ENCODE assay signal across 15 cellular contexts in genomic region chr20:19673575-19673974, GRCh38.
"Had no signal": no experiment of that assay in that cellular context is flagged by ENCODE, and none has a peak within 500 bp of the region (broad histone marks: within the 10 kb centered on the region; RNA-seq: fewer than 3 reads in every experiment).

No MANE protein-coding gene starts in this region.

- H3K4me3 ChIP-seq: adrenal gland, skin epidermis, testis, vagina had no signal

- H3K4me1 ChIP-seq: adrenal gland, testis, vagina had no signal

- H3K36me3 ChIP-seq: adrenal gland, vagina had no signal

- H3K27me3 ChIP-seq: adrenal gland, testis, vagina had no signal

- H3K27ac ChIP-seq: adrenal gland, skin epidermis, testis, vagina had no signal

- H3K9me3 ChIP-seq: adrenal gland, testis, vagina had no signal

- DNase-seq: activated CD4-positive, alpha-beta T cell treated with anti-CD3 and anti-CD28 coated beads, Interleukin-2, amount 10 ng/mL, durations not matched to agents 24 days and 14 days; activated CD8-positive, alpha-beta memory T cell treated with anti-CD3 and anti-CD28 coated beads for 24 hours; activated naive CD4-positive, alpha-beta T cell treated with anti-CD3 and anti-CD28 coated beads, Interleukin-2, amount 50 U/mL, for 16 hours; activated T-cell treated with anti-CD3 and anti-CD28 coated beads for 4 hours; effector memory CD8-positive, alpha-beta T cell; immature natural killer cell; naive thymus-derived CD4-positive, alpha-beta T cell; retina; stimulated activated CD4-positive, alpha-beta T cell treated with anti-CD3 and anti-CD28 coated beads, Interleukin-4, amount 100 ng/mL, for 4 hours; stimulated activated naive CD8-positive, alpha-beta T cell treated with anti-CD3 and anti-CD28 coated beads, Interleukin-15, amount 100 ng/mL, for 72 hours; testis had no signal

- ATAC-seq: effector memory CD8-positive, alpha-beta T cell; naive thymus-derived CD4-positive, alpha-beta T cell; stimulated activated naive CD8-positive, alpha-beta T cell treated with anti-CD3 and anti-CD28 coated beads, Interleukin-15, amount 100 ng/mL, for 72 hours; WTC11 had no signal
